Comparison of ENCODE assay signal across 13 cellular contexts in genomic region chr12:108573310-108573709, GRCh38. TPM values are rescaled to one million over a fixed set of nuclear protein-coding genes. Genes with fewer than 3 reads are reported as not detected.
DNase-seq lines count a peak whose midpoint lies in the region; ATAC-seq and TF ChIP-seq lines count a peak whose summit lies in the region.
"Had no signal": no experiment of that assay in that cellular context is flagged by ENCODE, and none has a peak within 500 bp of the region (broad histone marks: within the 10 kb centered on the region; RNA-seq: fewer than 3 reads in every experiment).

No MANE protein-coding gene starts in this region.

- peaks cover 12% of the 10 kb centered on the region for H3K36me3 Mint-ChIP-seq in stimulated activated memory B cell treated with anti-CD40 and anti-IgM and Interleukin-4, amounts not matched to agents 10 μg/mL and 1 μg/mL and 100 μg/mL, for 72 hours

- H3K9me3 ChIP-seq in left lung: no peaks in the 10 kb centered on the region
- H3K9me3 ChIP-seq: SK-N-SH had no signal

- H3K27me3 ChIP-seq in left lung: no peaks in the 10 kb centered on the region

- H3K36me3 ChIP-seq in left lung: peaks cover 0 to 20% of the 10 kb centered on the region in 2 donors

- H3K9me3 Mint-ChIP-seq in stimulated activated memory B cell treated with anti-CD40 and anti-IgM and Interleukin-4, amounts not matched to agents 10 μg/mL and 1 μg/mL and 100 μg/mL, for 72 hours: peaks cover 6% of the 10 kb centered on the region

- no peaks in the 10 kb centered on the region for H3K27me3 Mint-ChIP-seq in stimulated activated memory B cell treated with anti-CD40 and anti-IgM and Interleukin-4, amounts not matched to agents 10 μg/mL and 1 μg/mL and 100 μg/mL, for 72 hours

- DNase-seq in activated naive CD4-positive, alpha-beta T cell treated with Interleukin-2 at 50 U/mL for 16 hours: peak; percentile 13
- no peak for DNase-seq in activated naive CD4-positive, alpha-beta T cell (lab: John Stamatoyannopoulos, UW)
- peak; percentile 44 for DNase-seq in activated naive CD4-positive, alpha-beta T cell treated with anti-CD3 and anti-CD28 coated beads, Interleukin-2, amount 50 U/mL, for 16 hours
- no peak for DNase-seq in NCI-H1417 treated with DMSO at 0.1 percent for 48 hours (lab: John Stamatoyannopoulos, UW)
- no peak for DNase-seq in left lung
- DNase-seq: activated CD4-positive, CD25-positive, alpha-beta regulatory T cell treated with anti-CD3 and anti-CD28 coated beads, Interleukin-2, amount 50 U/mL, for 72 hours; dermis blood vessel endothelial cell; mesenchymal stem cell; occipital lobe; SK-N-SH had no signal

- H3K4me1 Mint-ChIP-seq in stimulated activated memory B cell treated with anti-CD40 and anti-IgM and Interleukin-4, amounts not matched to agents 10 μg/mL and 1 μg/mL and 100 μg/mL, for 72 hours: peaks cover 75% of the 10 kb centered on the region

- H3K4me1 ChIP-seq in left lung: peaks cover 1 to 6% of the 10 kb centered on the region in 2 donors

- no peak for TF ChIP-seq CTCF in left lung (IDR thresholded peaks at IDR 0.05)

- peak; percentile 29 for ATAC-seq in HG02678 (IDR thresholded peaks at IDR 0.05; ENCODE audit: unreplicated experiment)
- ATAC-seq in stimulated activated memory B cell treated with anti-CD40 and anti-IgM and Interleukin-4, amounts not matched to agents 10 μg/mL and 1 μg/mL and 100 μg/mL, for 72 hours: peak; percentile 58
- ATAC-seq in left lung: no peak
- no peak for ATAC-seq in GM21367 (IDR thresholded peaks at IDR 0.05; ENCODE audit: unreplicated experiment)

- peak overlapping the region; percentile 96 for H3K27ac Mint-ChIP-seq in stimulated activated memory B cell treated with anti-CD40 and anti-IgM and Interleukin-4, amounts not matched to agents 10 μg/mL and 1 μg/mL and 100 μg/mL, for 72 hours

- no peak overlapping the region for H3K4me3 ChIP-seq in left lung

- no peak overlapping the region for H3K27ac ChIP-seq in left lung

- intact Hi-C loops in left lung (cut with DNase I): no loop called here

- no peak overlapping the region for H3K4me3 Mint-ChIP-seq in stimulated activated memory B cell treated with anti-CD40 and anti-IgM and Interleukin-4, amounts not matched to agents 10 μg/mL and 1 μg/mL and 100 μg/mL, for 72 hours

RNA-seq across cellular contexts. Expression of gene ISCU, which starts 10.9 kb away (rescaled TPM):
- total RNA-seq in left lung: 100 to 1,000 TPM in 1 of 2 donors, 10 to 100 TPM in 1; 97.9 to 147 TPM

RNA-seq across cellular contexts. Expression of gene SART3, which starts 12.3 kb away (rescaled TPM):
- total RNA-seq in left lung: 10 to 100 TPM; 35.1 to 41.7 TPM

RNA-seq across cellular contexts. Expression of gene TMEM119, which starts 24.6 kb away (rescaled TPM):
- total RNA-seq in left lung: 10 to 100 TPM; 50.5 to 90.9 TPM

RNA-seq across cellular contexts. Expression of gene FICD, which starts 58.2 kb away (rescaled TPM):
- 10 to 100 TPM in 1 of 2 donors, 1 to 10 TPM in 1; 7.7 to 13.2 TPM for total RNA-seq in left lung

Comparison
In these comparisons a context has a peak if more than half of its experiments do, and no peak if none do; other contexts are left out.
1. DNase-seq: peak in activated naive CD4-positive, alpha-beta T cell treated with Interleukin-2 at 50 U/mL for 16 hours (single experiment) and activated naive CD4-positive, alpha-beta T cell treated with anti-CD3 and anti-CD28 coated beads, Interleukin-2, amount 50 U/mL, for 16 hours (single experiment); none in activated naive CD4-positive, alpha-beta T cell (0 of 4), NCI-H1417 treated with DMSO at 0.1 percent for 48 hours (single experiment) and left lung (0 of 2).
2. ATAC-seq: peak in HG02678 (single experiment) and stimulated activated memory B cell treated with anti-CD40 and anti-IgM and Interleukin-4, amounts not matched to agents 10 μg/mL and 1 μg/mL and 100 μg/mL, for 72 hours (single experiment); none in left lung (single experiment) and GM21367 (single experiment).